ENCODE assay signal across 8 cellular contexts in the genomic region with DNA sequence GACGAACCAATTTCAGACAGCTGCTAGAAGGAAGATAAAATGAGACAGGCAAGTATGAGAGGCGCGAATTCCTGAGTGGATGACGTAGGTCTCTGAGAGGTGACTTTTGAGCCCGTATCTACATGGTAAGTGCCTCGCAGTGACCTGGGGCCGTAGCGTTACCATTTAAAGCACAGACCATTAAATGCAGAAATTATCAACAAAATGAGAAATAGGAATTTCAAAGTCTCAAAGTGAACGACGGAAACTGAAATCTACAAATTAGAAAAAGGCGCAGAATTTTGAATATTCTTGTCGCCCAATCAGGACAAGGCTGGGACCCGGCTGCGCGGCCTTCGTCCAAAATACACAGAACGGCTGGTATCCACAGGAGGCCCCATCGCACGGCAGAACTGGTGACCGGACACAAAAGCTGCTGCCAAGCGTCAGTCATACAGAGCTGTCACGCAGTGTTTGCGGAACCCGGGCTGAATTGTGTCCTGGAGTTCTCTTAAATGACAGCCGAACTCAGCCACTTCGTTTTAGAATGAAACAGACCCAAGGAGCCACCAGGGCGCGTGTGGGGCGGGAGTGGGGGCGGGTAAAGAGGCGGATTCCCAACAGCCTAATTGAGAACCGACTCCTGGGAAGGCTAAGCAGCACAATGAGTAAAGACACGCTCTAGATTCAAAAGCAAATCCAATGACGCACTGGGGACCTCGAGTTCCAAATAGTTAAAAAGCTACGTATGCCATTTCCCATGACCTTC. TPM values are rescaled to one million over a fixed set of nuclear protein-coding genes. Genes with fewer than 3 reads are reported as not detected.
DNase-seq lines count a peak whose midpoint lies in the region; ATAC-seq, FAIRE-seq and TF ChIP-seq lines count a peak whose summit lies in the region.

No MANE protein-coding gene starts in this region.

- H2AFZ ChIP-seq in GM23248 = peak overlapping the region; percentile 21
- no peak overlapping the region for H2AFZ ChIP-seq in keratinocyte (ENCODE audit: control insufficient read depth, low read length)

- H4K20me1 ChIP-seq in GM23248 (ENCODE audit: insufficient read depth) = no peaks in the 10 kb centered on the region
- H4K20me1 ChIP-seq in keratinocyte (ENCODE audit: control insufficient read depth, extremely low read depth, insufficient read depth, low read length) = no peaks in the 10 kb centered on the region

- H3K27ac ChIP-seq in 22Rv1 (peak overlapping the region; percentile 100), GM23248 (peak overlapping the region; percentile 98), keratinocyte (ENCODE audit: control insufficient read depth, insufficient read depth, low read length) (peak overlapping the region; percentile 98), spleen (peak overlapping the region; percentile 98 to 100 (median 100))

- H3K36me3 ChIP-seq in GM23248 (ENCODE audit: low read depth) (no peaks in the 10 kb centered on the region), keratinocyte (ENCODE audit: control insufficient read depth in 2 of 2, extremely low read depth in 1 of 2, insufficient read depth in 2 of 2, low read length in 2 of 2) (no peaks in the 10 kb centered on the region), spleen (no peaks in the 10 kb centered on the region)

- WGBS in GM23248 (ENCODE audit: low coverage in 1 of 2, low lambda C conversion rate in 2 of 2, missing lambda C conversion rate in 2 of 2), 2 experiments = 2% methylated on average over 35 to 36 of the region's 36 CpGs
- WGBS in spleen, 5 donors = 0 to 1% (median 0%) methylated on average over 36 of the region's 36 CpGs

- peaks cover 12% of the 10 kb centered on the region for H3K4me1 ChIP-seq in GM23248 (ENCODE audit: insufficient read depth)
- H3K4me1 ChIP-seq in keratinocyte (ENCODE audit: control insufficient read depth, extremely low read depth, insufficient read depth, low read length) = peaks cover 20% of the 10 kb centered on the region
- peaks cover 12 to 35% (median 25%) of the 10 kb centered on the region in 6 donors for H3K4me1 ChIP-seq in spleen

- dilution Hi-C loops in keratinocyte (cut with MboI; ENCODE audit: extremely low pct_ligation_motif_present, low sequenced_read_pairs) = no loop called here

- no peaks in the 10 kb centered on the region for H3K27me3 Mint-ChIP-seq in WTC11 (ENCODE audit: low read depth)

- CTCF ChIA-PET in WTC11 (lab: Charles Lee) = interaction anchor here (1.3 to 1.8 kb wide), 2 partner anchors 280 to 302 kb away, joined by 5 to 6 read pairs; no protein-coding TSS in a partner anchor

- H3K27me3 ChIP-seq in GM23248 (replicated peaks; ENCODE audit: insufficient read depth) (no peaks in the 10 kb centered on the region), keratinocyte (ENCODE audit: control insufficient read depth, extremely low read depth, insufficient read depth, low read length) (no peaks in the 10 kb centered on the region), spleen (replicated peaks in 1 of 7) (no peaks in the 10 kb centered on the region)

- in situ Hi-C loops in GM23248 (cut with MboI) = no loop called here

- POLR2A ChIA-PET in WTC11 (lab: Charles Lee) = interaction anchor here (0.7 to 6.1 kb wide), 12 partner anchors 14 to 277 kb away, joined by 3 to 51 read pairs (median 16); a partner anchor contains a TSS

- peak in 2 of 3 donors; percentile 65 to 85 for TF ChIP-seq POLR2A in spleen (IDR thresholded peaks at IDR 0.05)

- H3K4me2 ChIP-seq in GM23248 (ENCODE audit: unreplicated experiment) (peak overlapping the region; percentile 92), keratinocyte (ENCODE audit: control insufficient read depth, extremely low read depth, insufficient read depth, low read depth, low read length) (peak overlapping the region; percentile 100)

- H3K79me2 ChIP-seq in GM23248 (ENCODE audit: insufficient read depth) (peaks cover 28% of the 10 kb centered on the region), keratinocyte (ENCODE audit: control insufficient read depth, insufficient read depth, low read length) (no peaks in the 10 kb centered on the region)

- H3K9me2 ChIP-seq in GM23248 (ENCODE audit: insufficient read depth) = no peaks in the 10 kb centered on the region

- TF ChIP-seq CTCF in 22Rv1 (IDR thresholded peaks at IDR 0.05) (peak; percentile 12; the same call in 1 of the 2 replicates), WTC11 (IDR thresholded peaks at IDR 0.05) (no peak), keratinocyte (optimal IDR thresholded peaks at IDR 0.05 in 1 of 3, IDR thresholded peaks at IDR 0.05 in 1 of 3, conservative IDR thresholded peaks at IDR 0.05 in 1 of 3; ENCODE audit: extremely low read depth in 1 of 3, insufficient read depth in 2 of 3, low read length in 3 of 3) (no peak), spleen (IDR thresholded peaks at IDR 0.05 in 8 of 11, conservative IDR thresholded peaks at IDR 0.05 in 3 of 11) (peak in 4 of 11 experiments; percentile 3 to 27 (median 21))

- no peaks in the 10 kb centered on the region for H3K9me3 ChIP-seq in GM23248 (ENCODE audit: low read depth)
- H3K9me3 ChIP-seq in keratinocyte (ENCODE audit: control insufficient read depth, low read depth, low read length) = no peaks in the 10 kb centered on the region
- H3K9me3 ChIP-seq in spleen = no peaks in the 10 kb centered on the region

- H3K4me1 Mint-ChIP-seq in WTC11 = peaks cover 4% of the 10 kb centered on the region

- H3F3A ChIP-seq in GM23248 (ENCODE audit: insufficient read depth) = peaks cover 33% of the 10 kb centered on the region

- FAIRE-seq in keratinocyte (lab: Jason Lieb, UNC) = no peak

- H3K9ac ChIP-seq in GM23248 = peak overlapping the region; percentile 94
- peak overlapping the region; percentile 92 for H3K9ac ChIP-seq in keratinocyte (ENCODE audit: control insufficient read depth, extremely low read depth, insufficient read depth, low read length)

- DNase-seq in GM23248 = peak; percentile 94
- peak; percentile 91 for DNase-seq in NCI-H2227 treated with DMSO at 0.1 percent for 48 hours (lab: John Stamatoyannopoulos, UW)
- peak; percentile 63 for DNase-seq in WTC11 (ENCODE audit: low spot score)
- peak; percentile 94 for DNase-seq in cerebellar cortex (ENCODE audit: low spot score)
- DNase-seq in keratinocyte (ENCODE audit: low read depth, low spot score) = no peak
- DNase-seq in spleen = peak; percentile 94

- no peak overlapping the region for H3K4me3 Mint-ChIP-seq in WTC11

- ATAC-seq in WTC11 (peak; percentile 0; the same call in 1 of the 2 replicates), HG02623 (IDR thresholded peaks at IDR 0.05; ENCODE audit: unreplicated experiment) (no peak)

- no peaks in the 10 kb centered on the region for H3K9me3 Mint-ChIP-seq in WTC11

- H3K36me3 Mint-ChIP-seq in WTC11 = no peaks in the 10 kb centered on the region

- intact Hi-C loops in spleen (cut with DNase I; ENCODE audit: low total_unique reads) = no loop called here

- no peak overlapping the region for H3K27ac Mint-ChIP-seq in WTC11

- no peaks in the 10 kb centered on the region for H3K9me1 ChIP-seq in keratinocyte (ENCODE audit: control insufficient read depth, extremely low read depth, insufficient read depth, low read length)

- peak overlapping the region; percentile 81 for H3K4me3 ChIP-seq in GM23248
- peak overlapping the region; percentile 53 to 89 (median 87) for H3K4me3 ChIP-seq in keratinocyte (ENCODE audit: control insufficient read depth in 2 of 3, extremely low read depth in 1 of 3, insufficient read depth in 2 of 3, low read depth in 1 of 3, low read length in 3 of 3)
- peak overlapping the region; percentile 40 to 71 (median 54) for H3K4me3 ChIP-seq in spleen

RNA-seq across cellular contexts. Expression of a gene that starts 13.8 kb away (rescaled TPM):
- 12.3 and 16.4 TPM in 2 replicates for total RNA-seq in GM23248 (2014; rRNA removed; shearing (Covaris generic))
- polyA plus RNA-seq in GM23248 (2016; fragmentation: Nextera tagmentation; extraction: Ambion mirVana) (18.6 and 20.1 TPM in 2 replicates), keratinocyte (9.5 to 15.4 TPM (median 13.8 TPM) in 3 replicates), spleen (10 to 100 TPM; 27.1 to 34.6 (median 33.9) TPM)
- total RNA-seq in WTC11 (2021) (15.3 to 19.5 TPM (median 15.4 TPM) in 3 replicates), spleen (10 to 100 TPM in 6 of 7 donors, 1 to 10 TPM in 1; 8.3 to 22.6 (median 14.7) TPM)
- polyA plus RNA-seq in keratinocyte (2011; ENCODE audit: low read depth) = 8.4 TPM
- polyA plus RNA-seq in keratinocyte (2011; cell fraction: cytosol; rRNA removed) = 8.7 and 15.9 TPM in 2 replicates
- 10.7 and 13.0 TPM in 2 replicates for polyA plus RNA-seq in keratinocyte (2011; cell fraction: nucleus; rRNA removed)
- polyA plus RNA-seq in keratinocyte (2012; ENCODE audit: low replicate concordance) = 9.5 and 17.6 TPM in 2 replicates
- 1.9 to 2.2 TPM in 2 of 3 replicates, not detected in the other for polyA minus RNA-seq in keratinocyte
- 5.0 TPM for polyA minus RNA-seq in keratinocyte (2011; cell fraction: cytosol; rRNA and poly(A)+ RNA removed)
- polyA minus RNA-seq in keratinocyte (2011; cell fraction: nucleus; rRNA and poly(A)+ RNA removed) = 2.6 and 3.3 TPM in 2 replicates

RNA-seq across cellular contexts. Expression of a gene that starts 32.1 kb away (rescaled TPM):
- 0.51 and 1.1 TPM in 2 replicates for total RNA-seq in GM23248 (2014; rRNA removed; shearing (Covaris generic))
- polyA plus RNA-seq in GM23248 (2016; fragmentation: Nextera tagmentation; extraction: Ambion mirVana) (0.36 and 0.60 TPM in 2 replicates), keratinocyte (0.10 to 0.71 TPM (median 0.28 TPM) in 3 replicates), spleen (under 1 TPM; 0.43 to 0.90 (median 0.64) TPM)
- total RNA-seq in WTC11 (2021) (36.5 to 47.1 TPM (median 38.3 TPM) in 3 replicates), spleen (1 to 10 TPM; 1.1 to 3.7 (median 2.5) TPM)
- 0.06 TPM for polyA plus RNA-seq in keratinocyte (2011; ENCODE audit: low read depth)
- polyA plus RNA-seq in keratinocyte (2011; cell fraction: cytosol; rRNA removed) = 0.10 and 0.14 TPM in 2 replicates
- 0.46 and 0.79 TPM in 2 replicates for polyA plus RNA-seq in keratinocyte (2011; cell fraction: nucleus; rRNA removed)
- 0.11 and 0.63 TPM in 2 replicates for polyA plus RNA-seq in keratinocyte (2012; ENCODE audit: low replicate concordance)
- polyA minus RNA-seq in keratinocyte = 0.51 to 2.5 TPM (median 0.56 TPM) in 3 replicates
- not detected for polyA minus RNA-seq in keratinocyte (2011; cell fraction: cytosol; rRNA and poly(A)+ RNA removed)
- polyA minus RNA-seq in keratinocyte (2011; cell fraction: nucleus; rRNA and poly(A)+ RNA removed) = 0.32 and 0.62 TPM in 2 replicates

RNA-seq across cellular contexts. Expression of a gene that starts 42.1 kb away (rescaled TPM):
- 12.3 and 17.5 TPM in 2 replicates for total RNA-seq in GM23248 (2014; rRNA removed; shearing (Covaris generic))
- polyA plus RNA-seq in GM23248 (2016; fragmentation: Nextera tagmentation; extraction: Ambion mirVana) = 98.0 and 106 TPM in 2 replicates
- 83.0 to 90.1 TPM (median 84.7 TPM) in 3 replicates for total RNA-seq in WTC11 (2021)
- 16.9 to 59.9 TPM (median 35.4 TPM) in 3 replicates for polyA plus RNA-seq in keratinocyte
- 18.5 TPM for polyA plus RNA-seq in keratinocyte (2011; ENCODE audit: low read depth)
- 42.4 and 79.1 TPM in 2 replicates for polyA plus RNA-seq in keratinocyte (2011; cell fraction: cytosol; rRNA removed)
- 50.5 and 54.5 TPM in 2 replicates for polyA plus RNA-seq in keratinocyte (2011; cell fraction: nucleus; rRNA removed)
- polyA plus RNA-seq in keratinocyte (2012; ENCODE audit: low replicate concordance) = 54.5 and 67.2 TPM in 2 replicates
- polyA minus RNA-seq in keratinocyte = 25.1 to 76.6 TPM (median 46.5 TPM) in 3 replicates
- polyA minus RNA-seq in keratinocyte (2011; cell fraction: cytosol; rRNA and poly(A)+ RNA removed) = 45.7 TPM
- 23.6 and 53.8 TPM in 2 replicates for polyA minus RNA-seq in keratinocyte (2011; cell fraction: nucleus; rRNA and poly(A)+ RNA removed)
- 10 to 100 TPM; 17.6 to 43.8 (median 40.5) TPM for total RNA-seq in spleen
- 10 to 100 TPM; 19.7 to 27.8 (median 24.6) TPM for polyA plus RNA-seq in spleen

RNA-seq across cellular contexts. Expression of a gene that starts 51.1 kb away (rescaled TPM):
- total RNA-seq in GM23248 (2014; rRNA removed; shearing (Covaris generic)) = 7.7 and 13.1 TPM in 2 replicates
- polyA plus RNA-seq in GM23248 (2016; fragmentation: Nextera tagmentation; extraction: Ambion mirVana) = 11.9 and 12.4 TPM in 2 replicates
- 7.1 to 7.8 TPM (median 7.5 TPM) in 3 replicates for total RNA-seq in WTC11 (2021)
- 11.8 to 15.6 TPM (median 12.8 TPM) in 3 replicates for polyA plus RNA-seq in keratinocyte
- polyA plus RNA-seq in keratinocyte (2011; ENCODE audit: low read depth) = 1.4 TPM
- polyA plus RNA-seq in keratinocyte (2011; cell fraction: cytosol; rRNA removed) = 7.1 and 7.8 TPM in 2 replicates
- polyA plus RNA-seq in keratinocyte (2011; cell fraction: nucleus; rRNA removed) = 26.5 and 30.7 TPM in 2 replicates
- polyA plus RNA-seq in keratinocyte (2012; ENCODE audit: low replicate concordance) = 4.6 and 7.2 TPM in 2 replicates
- 16.3 to 21.6 TPM (median 21.5 TPM) in 3 replicates for polyA minus RNA-seq in keratinocyte
- polyA minus RNA-seq in keratinocyte (2011; cell fraction: cytosol; rRNA and poly(A)+ RNA removed) = 4.2 TPM
- 9.0 and 14.4 TPM in 2 replicates for polyA minus RNA-seq in keratinocyte (2011; cell fraction: nucleus; rRNA and poly(A)+ RNA removed)
- 10 to 100 TPM in 2 of 7 donors, 1 to 10 TPM in 5; 4.4 to 16.2 (median 6.6) TPM for total RNA-seq in spleen
- 1 to 10 TPM; 1.4 to 3.3 (median 2.1) TPM for polyA plus RNA-seq in spleen
